ENCODE assay signal across 2 cellular contexts in the genomic region with DNA sequence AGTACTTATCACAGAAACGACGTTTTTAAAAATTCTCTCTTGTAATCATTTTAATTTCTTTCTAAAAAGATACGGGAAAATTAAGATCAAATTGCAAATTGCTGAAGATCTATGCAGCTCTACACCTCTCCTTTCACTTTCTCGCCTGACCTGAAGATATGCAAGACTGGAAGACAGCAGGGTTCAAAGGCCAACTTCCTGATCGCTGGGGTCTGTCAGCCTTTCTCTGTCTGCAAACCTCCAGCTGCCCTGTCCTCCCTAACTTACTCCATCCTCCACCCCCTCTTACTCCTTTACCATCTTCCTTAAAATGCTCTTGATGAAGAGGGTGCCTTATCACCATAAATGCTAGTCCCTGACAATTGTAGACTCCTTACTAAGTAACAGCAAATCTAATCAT.
TF ChIP-seq lines count a peak whose summit lies in the region.

No MANE protein-coding gene starts in this region.

TF ChIP-seq in H1, 55 proteins besides CTCF, POLR2A, EP300 and RAD21:
- TF ChIP-seq CBX8 (IDR thresholded peaks at IDR 0.05; ENCODE audit: borderline replicate concordance, low read depth, low read length) (no peak), CEBPB (IDR thresholded peaks at IDR 0.05; ENCODE audit: low read depth, low read length) (no peak), RBBP5 (IDR thresholded peaks at IDR 0.05; ENCODE audit: borderline replicate concordance, low read depth, low read length) (no peak), ASH2L (IDR thresholded peaks at IDR 0.05; ENCODE audit: low read length) (no peak), HDAC6 (IDR thresholded peaks at IDR 0.05; ENCODE audit: low read depth, low read length) (no peak), SP4 (IDR thresholded peaks at IDR 0.05; ENCODE audit: low read length) (no peak), TEAD4 (IDR thresholded peaks at IDR 0.05; ENCODE audit: low read depth, low read length) (no peak), SUZ12 (IDR thresholded peaks at IDR 0.05; ENCODE audit: low read length) (no peak), EGR1 (IDR thresholded peaks at IDR 0.05; ENCODE audit: borderline replicate concordance, low read depth, low read length) (no peak), POLR2AphosphoS5 (IDR thresholded peaks at IDR 0.05; ENCODE audit: low read depth, low read length) (no peak), NANOG (IDR thresholded peaks at IDR 0.05; ENCODE audit: insufficient read depth, low read depth, low read length, poor library complexity, severe bottlenecking) (no peak), RXRA (IDR thresholded peaks at IDR 0.05; ENCODE audit: insufficient read depth, low read depth, low read length) (no peak), SAP30 (IDR thresholded peaks at IDR 0.05; ENCODE audit: insufficient read depth, insufficient replicate concordance, low read length) (no peak), CBX5 (IDR thresholded peaks at IDR 0.05; ENCODE audit: low read depth, low read length) (no peak), JUND (IDR thresholded peaks at IDR 0.05; ENCODE audit: low read length) (no peak), KDM5A (IDR thresholded peaks at IDR 0.05; ENCODE audit: low read length) (no peak), BCL11A (IDR thresholded peaks at IDR 0.05; ENCODE audit: low read depth in 2 of 2, low read length in 2 of 2) (no peak)
- TF ChIP-seq, protein P1, sequence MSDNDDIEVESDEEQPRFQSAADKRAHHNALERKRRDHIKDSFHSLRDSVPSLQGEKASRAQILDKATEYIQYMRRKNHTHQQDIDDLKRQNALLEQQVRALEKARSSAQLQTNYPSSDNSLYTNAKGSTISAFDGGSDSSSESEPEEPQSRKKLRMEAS (IDR thresholded peaks at IDR 0.05): no peak
- TF ChIP-seq, protein P2, sequence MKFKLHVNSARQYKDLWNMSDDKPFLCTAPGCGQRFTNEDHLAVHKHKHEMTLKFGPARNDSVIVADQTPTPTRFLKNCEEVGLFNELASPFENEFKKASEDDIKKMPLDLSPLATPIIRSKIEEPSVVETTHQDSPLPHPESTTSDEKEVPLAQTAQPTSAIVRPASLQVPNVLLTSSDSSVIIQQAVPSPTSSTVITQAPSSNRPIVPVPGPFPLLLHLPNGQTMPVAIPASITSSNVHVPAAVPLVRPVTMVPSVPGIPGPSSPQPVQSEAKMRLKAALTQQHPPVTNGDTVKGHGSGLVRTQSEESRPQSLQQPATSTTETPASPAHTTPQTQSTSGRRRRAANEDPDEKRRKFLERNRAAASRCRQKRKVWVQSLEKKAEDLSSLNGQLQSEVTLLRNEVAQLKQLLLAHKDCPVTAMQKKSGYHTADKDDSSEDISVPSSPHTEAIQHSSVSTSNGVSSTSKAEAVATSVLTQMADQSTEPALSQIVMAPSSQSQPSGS (IDR thresholded peaks at IDR 0.05; ENCODE audit: low read length): no peak

TF ChIP-seq in SK-N-SH, 30 proteins besides CTCF, POLR2A, EP300 and RAD21:
- TF ChIP-seq, protein P3, sequence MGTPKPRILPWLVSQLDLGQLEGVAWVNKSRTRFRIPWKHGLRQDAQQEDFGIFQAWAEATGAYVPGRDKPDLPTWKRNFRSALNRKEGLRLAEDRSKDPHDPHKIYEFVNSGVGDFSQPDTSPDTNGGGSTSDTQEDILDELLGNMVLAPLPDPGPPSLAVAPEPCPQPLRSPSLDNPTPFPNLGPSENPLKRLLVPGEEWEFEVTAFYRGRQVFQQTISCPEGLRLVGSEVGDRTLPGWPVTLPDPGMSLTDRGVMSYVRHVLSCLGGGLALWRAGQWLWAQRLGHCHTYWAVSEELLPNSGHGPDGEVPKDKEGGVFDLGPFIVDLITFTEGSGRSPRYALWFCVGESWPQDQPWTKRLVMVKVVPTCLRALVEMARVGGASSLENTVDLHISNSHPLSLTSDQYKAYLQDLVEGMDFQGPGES (IDR thresholded peaks at IDR 0.05; ENCODE audit: low read depth, low read length): no peak
- TF ChIP-seq YY1 (IDR thresholded peaks at IDR 0.05; ENCODE audit: low read depth) (no peak), SIN3A (IDR thresholded peaks at IDR 0.05; ENCODE audit: borderline replicate concordance, low read depth, low read length) (no peak), FOXM1 (IDR thresholded peaks at IDR 0.05; ENCODE audit: low read depth) (no peak), RFX5 (IDR thresholded peaks at IDR 0.05; ENCODE audit: low read length) (no peak), RCOR1 (IDR thresholded peaks at IDR 0.05; ENCODE audit: low read length) (no peak), NRF1 (IDR thresholded peaks at IDR 0.05; ENCODE audit: low read depth, low read length) (no peak), SMC3 (IDR thresholded peaks at IDR 0.05; ENCODE audit: low read depth, low read length) (no peak), TEAD4 (IDR thresholded peaks at IDR 0.05; ENCODE audit: borderline replicate concordance, insufficient read depth) (no peak), FOSL2 (IDR thresholded peaks at IDR 0.05; ENCODE audit: borderline replicate concordance, low read depth) (no peak), CHD2 (IDR thresholded peaks at IDR 0.05; ENCODE audit: low read length, partially characterized antibody) (no peak)
- TF ChIP-seq, protein P1 (IDR thresholded peaks at IDR 0.05; ENCODE audit: low read depth): no peak
- TF ChIP-seq, protein P4, sequence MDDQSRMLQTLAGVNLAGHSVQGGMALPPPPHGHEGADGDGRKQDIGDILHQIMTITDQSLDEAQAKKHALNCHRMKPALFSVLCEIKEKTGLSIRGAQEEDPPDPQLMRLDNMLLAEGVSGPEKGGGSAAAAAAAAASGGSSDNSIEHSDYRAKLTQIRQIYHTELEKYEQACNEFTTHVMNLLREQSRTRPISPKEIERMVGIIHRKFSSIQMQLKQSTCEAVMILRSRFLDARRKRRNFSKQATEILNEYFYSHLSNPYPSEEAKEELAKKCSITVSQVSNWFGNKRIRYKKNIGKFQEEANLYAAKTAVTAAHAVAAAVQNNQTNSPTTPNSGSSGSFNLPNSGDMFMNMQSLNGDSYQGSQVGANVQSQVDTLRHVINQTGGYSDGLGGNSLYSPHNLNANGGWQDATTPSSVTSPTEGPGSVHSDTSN (IDR thresholded peaks at IDR 0.05): no peak
- TF ChIP-seq, protein P5, sequence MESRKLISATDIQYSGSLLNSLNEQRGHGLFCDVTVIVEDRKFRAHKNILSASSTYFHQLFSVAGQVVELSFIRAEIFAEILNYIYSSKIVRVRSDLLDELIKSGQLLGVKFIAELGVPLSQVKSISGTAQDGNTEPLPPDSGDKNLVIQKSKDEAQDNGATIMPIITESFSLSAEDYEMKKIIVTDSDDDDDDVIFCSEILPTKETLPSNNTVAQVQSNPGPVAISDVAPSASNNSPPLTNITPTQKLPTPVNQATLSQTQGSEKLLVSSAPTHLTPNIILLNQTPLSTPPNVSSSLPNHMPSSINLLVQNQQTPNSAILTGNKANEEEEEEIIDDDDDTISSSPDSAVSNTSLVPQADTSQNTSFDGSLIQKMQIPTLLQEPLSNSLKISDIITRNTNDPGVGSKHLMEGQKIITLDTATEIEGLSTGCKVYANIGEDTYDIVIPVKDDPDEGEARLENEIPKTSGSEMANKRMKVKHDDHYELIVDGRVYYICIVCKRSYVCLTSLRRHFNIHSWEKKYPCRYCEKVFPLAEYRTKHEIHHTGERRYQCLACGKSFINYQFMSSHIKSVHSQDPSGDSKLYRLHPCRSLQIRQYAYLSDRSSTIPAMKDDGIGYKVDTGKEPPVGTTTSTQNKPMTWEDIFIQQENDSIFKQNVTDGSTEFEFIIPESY (IDR thresholded peaks at IDR 0.05; ENCODE audit: borderline replicate concordance, low read depth): no peak
- TF ChIP-seq, protein P6, sequence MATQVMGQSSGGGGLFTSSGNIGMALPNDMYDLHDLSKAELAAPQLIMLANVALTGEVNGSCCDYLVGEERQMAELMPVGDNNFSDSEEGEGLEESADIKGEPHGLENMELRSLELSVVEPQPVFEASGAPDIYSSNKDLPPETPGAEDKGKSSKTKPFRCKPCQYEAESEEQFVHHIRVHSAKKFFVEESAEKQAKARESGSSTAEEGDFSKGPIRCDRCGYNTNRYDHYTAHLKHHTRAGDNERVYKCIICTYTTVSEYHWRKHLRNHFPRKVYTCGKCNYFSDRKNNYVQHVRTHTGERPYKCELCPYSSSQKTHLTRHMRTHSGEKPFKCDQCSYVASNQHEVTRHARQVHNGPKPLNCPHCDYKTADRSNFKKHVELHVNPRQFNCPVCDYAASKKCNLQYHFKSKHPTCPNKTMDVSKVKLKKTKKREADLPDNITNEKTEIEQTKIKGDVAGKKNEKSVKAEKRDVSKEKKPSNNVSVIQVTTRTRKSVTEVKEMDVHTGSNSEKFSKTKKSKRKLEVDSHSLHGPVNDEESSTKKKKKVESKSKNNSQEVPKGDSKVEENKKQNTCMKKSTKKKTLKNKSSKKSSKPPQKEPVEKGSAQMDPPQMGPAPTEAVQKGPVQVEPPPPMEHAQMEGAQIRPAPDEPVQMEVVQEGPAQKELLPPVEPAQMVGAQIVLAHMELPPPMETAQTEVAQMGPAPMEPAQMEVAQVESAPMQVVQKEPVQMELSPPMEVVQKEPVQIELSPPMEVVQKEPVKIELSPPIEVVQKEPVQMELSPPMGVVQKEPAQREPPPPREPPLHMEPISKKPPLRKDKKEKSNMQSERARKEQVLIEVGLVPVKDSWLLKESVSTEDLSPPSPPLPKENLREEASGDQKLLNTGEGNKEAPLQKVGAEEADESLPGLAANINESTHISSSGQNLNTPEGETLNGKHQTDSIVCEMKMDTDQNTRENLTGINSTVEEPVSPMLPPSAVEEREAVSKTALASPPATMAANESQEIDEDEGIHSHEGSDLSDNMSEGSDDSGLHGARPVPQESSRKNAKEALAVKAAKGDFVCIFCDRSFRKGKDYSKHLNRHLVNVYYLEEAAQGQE (IDR thresholded peaks at IDR 0.05; ENCODE audit: low read depth, low read length): no peak
- TF ChIP-seq, protein P7, sequence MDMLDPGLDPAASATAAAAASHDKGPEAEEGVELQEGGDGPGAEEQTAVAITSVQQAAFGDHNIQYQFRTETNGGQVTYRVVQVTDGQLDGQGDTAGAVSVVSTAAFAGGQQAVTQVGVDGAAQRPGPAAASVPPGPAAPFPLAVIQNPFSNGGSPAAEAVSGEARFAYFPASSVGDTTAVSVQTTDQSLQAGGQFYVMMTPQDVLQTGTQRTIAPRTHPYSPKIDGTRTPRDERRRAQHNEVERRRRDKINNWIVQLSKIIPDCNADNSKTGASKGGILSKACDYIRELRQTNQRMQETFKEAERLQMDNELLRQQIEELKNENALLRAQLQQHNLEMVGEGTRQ (IDR thresholded peaks at IDR 0.05; ENCODE audit: borderline replicate concordance, low read depth, low read length): no peak
TF ChIP-seq in SK-N-SH: peak in this region for 0.
